ENCODE assay signal across 35 cellular contexts in genomic region chr10:97028832-97029178, GRCh38.
"Had no signal": no experiment of that assay in that cellular context is flagged by ENCODE, and none has a peak within 500 bp of the region (broad histone marks: within the 10 kb centered on the region; RNA-seq: fewer than 3 reads in every experiment).

No MANE protein-coding gene starts in this region.

- H3K27me3 ChIP-seq: adrenal gland, cardiac muscle cell had no signal

- H3K9me3 ChIP-seq: adrenal gland had no signal

- H3K36me3 ChIP-seq: adrenal gland, cardiac muscle cell had no signal

- ATAC-seq: activated CD8-positive, alpha-beta T cell treated with anti-CD3 and anti-CD28 coated beads for 36 hours; activated naive CD4-positive, alpha-beta T cell treated with anti-CD3 and anti-CD28 coated beads, Interleukin-2, amount 50 U/mL, for 72 hours; activated T-cell treated with anti-CD3 and anti-CD28 coated beads, Interleukin-2, amount 50 U/mL, for 4 hours; activated T-cell treated with anti-CD3 and anti-CD28 coated beads, Interleukin-2, amount 50 U/mL, for 72 hours; activated T-helper 17 cell treated with anti-CD3 and anti-CD28 coated beads, Interleukin-2, amount 50 U/mL, for 72 hours had no signal

- H3K27ac Mint-ChIP-seq: activated B cell treated with CpG ODN at 0.5 μM for 24 hours; activated CD4-positive, alpha-beta memory T cell treated with anti-CD3 and anti-CD28 coated beads for 36 hours; activated CD4-positive, alpha-beta T cell treated with anti-CD3 and anti-CD28 coated beads, Interleukin-2, amount 10 ng/mL, durations not matched to agents 24 days and 14 days; activated CD8-positive, alpha-beta T cell treated with anti-CD3 and anti-CD28 coated beads for 36 hours; activated naive CD4-positive, alpha-beta T cell treated with anti-CD3 and anti-CD28 coated beads for 36 hours; activated naive CD4-positive, alpha-beta T cell treated with anti-CD3 and anti-CD28 coated beads, Interleukin-2, amount 50 U/mL, for 72 hours; activated T-cell treated with anti-CD3 and anti-CD28 coated beads, Interleukin-2, amount 50 U/mL, for 72 hours; activated T-helper 1 cell treated with anti-CD3 and anti-CD28 coated beads, Interleukin-12 subunit alpha, Interleukin-12 subunit beta, Interleukin-2, Interleukin-4 antibody, amounts not matched to agents 30 ng/mL and 10 ng/mL and 1 ng/mL, durations not matched to agents 14 hours and 24 hours and 36 hours; activated T-helper 17 cell treated with anti-CD3 and anti-CD28 coated beads, Interleukin-2, amount 50 U/mL, for 72 hours; brain; T-helper 1 cell treated with Interleukin-12 subunit alpha and Interleukin-12 subunit beta and Interleukin-4 antibody, amounts not matched to agents 30 μg/mL and 1 μg/mL, for 36 hours; T-helper 2 cell treated with Interferon-gamma antibody and Interleukin-4, amounts not matched to agents 5 μg/mL and 100 μg/mL, for 36 hours had no signal

- H3K9me3 Mint-ChIP-seq: activated B cell treated with CpG ODN at 0.5 μM for 24 hours; activated CD4-positive, alpha-beta memory T cell treated with anti-CD3 and anti-CD28 coated beads for 36 hours; activated CD4-positive, alpha-beta T cell treated with anti-CD3 and anti-CD28 coated beads, Interleukin-2, amount 10 ng/mL, durations not matched to agents 24 days and 14 days; activated CD8-positive, alpha-beta T cell treated with anti-CD3 and anti-CD28 coated beads for 36 hours; activated naive CD4-positive, alpha-beta T cell treated with anti-CD3 and anti-CD28 coated beads for 36 hours; activated naive CD4-positive, alpha-beta T cell treated with anti-CD3 and anti-CD28 coated beads, Interleukin-2, amount 50 U/mL, for 72 hours; activated T-cell treated with anti-CD3 and anti-CD28 coated beads, Interleukin-2, amount 50 U/mL, for 4 hours; activated T-cell treated with anti-CD3 and anti-CD28 coated beads, Interleukin-2, amount 50 U/mL, for 72 hours; activated T-helper 1 cell treated with anti-CD3 and anti-CD28 coated beads, Interleukin-12 subunit alpha, Interleukin-12 subunit beta, Interleukin-2, Interleukin-4 antibody, amounts not matched to agents 30 ng/mL and 10 ng/mL and 1 ng/mL, durations not matched to agents 14 hours and 24 hours and 36 hours; activated T-helper 17 cell treated with anti-CD3 and anti-CD28 coated beads, Interleukin-2, amount 50 U/mL, for 72 hours; brain; central memory CD8-positive, alpha-beta T cell; T-helper 1 cell treated with Interleukin-12 subunit alpha and Interleukin-12 subunit beta and Interleukin-4 antibody, amounts not matched to agents 30 μg/mL and 1 μg/mL, for 36 hours; T-helper 2 cell treated with Interferon-gamma antibody and Interleukin-4, amounts not matched to agents 5 μg/mL and 100 μg/mL, for 36 hours had no signal

- H3K36me3 Mint-ChIP-seq: activated CD4-positive, alpha-beta memory T cell treated with anti-CD3 and anti-CD28 coated beads for 36 hours; activated naive CD4-positive, alpha-beta T cell treated with anti-CD3 and anti-CD28 coated beads, Interleukin-2, amount 50 U/mL, for 72 hours had no signal

- H3K27me3 Mint-ChIP-seq: activated CD4-positive, alpha-beta memory T cell treated with anti-CD3 and anti-CD28 coated beads for 36 hours; activated T-helper 17 cell treated with anti-CD3 and anti-CD28 coated beads, Interleukin-2, amount 50 U/mL, for 72 hours; central memory CD8-positive, alpha-beta T cell had no signal

- H3K27ac ChIP-seq: adrenal gland, cardiac muscle cell, VCaP had no signal

- H3K4me3 ChIP-seq: adrenal gland, cardiac muscle cell had no signal

- H3K4me1 Mint-ChIP-seq: activated CD4-positive, alpha-beta T cell treated with anti-CD3 and anti-CD28 coated beads, Interleukin-2, amount 10 ng/mL, durations not matched to agents 24 days and 14 days; activated T-helper 17 cell treated with anti-CD3 and anti-CD28 coated beads, Interleukin-2, amount 50 U/mL, for 72 hours; central memory CD8-positive, alpha-beta T cell had no signal

- H3K4me3 Mint-ChIP-seq: activated B cell treated with CpG ODN at 0.5 μM for 24 hours; activated CD4-positive, alpha-beta memory T cell treated with anti-CD3 and anti-CD28 coated beads for 36 hours; activated CD4-positive, alpha-beta T cell treated with anti-CD3 and anti-CD28 coated beads, Interleukin-2, amount 10 ng/mL, durations not matched to agents 24 days and 14 days; activated CD8-positive, alpha-beta T cell treated with anti-CD3 and anti-CD28 coated beads for 36 hours; activated naive CD4-positive, alpha-beta T cell treated with anti-CD3 and anti-CD28 coated beads for 36 hours; activated T-cell treated with anti-CD3 and anti-CD28 coated beads, Interleukin-2, amount 50 U/mL, for 4 hours; activated T-cell treated with anti-CD3 and anti-CD28 coated beads, Interleukin-2, amount 50 U/mL, for 72 hours; activated T-helper 1 cell treated with anti-CD3 and anti-CD28 coated beads, Interleukin-12 subunit alpha, Interleukin-12 subunit beta, Interleukin-2, Interleukin-4 antibody, amounts not matched to agents 30 ng/mL and 10 ng/mL and 1 ng/mL, durations not matched to agents 14 hours and 24 hours and 36 hours; activated T-helper 17 cell treated with anti-CD3 and anti-CD28 coated beads, Interleukin-2, amount 50 U/mL, for 72 hours; brain; central memory CD8-positive, alpha-beta T cell; T-helper 1 cell treated with Interleukin-12 subunit alpha and Interleukin-12 subunit beta and Interleukin-4 antibody, amounts not matched to agents 30 μg/mL and 1 μg/mL, for 36 hours; T-helper 2 cell treated with Interferon-gamma antibody and Interleukin-4, amounts not matched to agents 5 μg/mL and 100 μg/mL, for 36 hours had no signal

- DNase-seq: activated B cell treated with CpG ODN at 0.5 μM for 24 hours; activated CD4-positive, alpha-beta memory T cell treated with anti-CD3 and anti-CD28 coated beads for 36 hours; activated CD4-positive, alpha-beta T cell treated with anti-CD3 and anti-CD28 coated beads for 4 hours; activated CD4-positive, alpha-beta T cell treated with anti-CD3 and anti-CD28 coated beads, Interleukin-2, amount 10 ng/mL, durations not matched to agents 24 days and 14 days; activated CD4-positive, alpha-beta T cell treated with anti-CD3 and anti-CD28 coated beads, Interleukin-2, amount 50 U/mL, for 1 hour; activated CD4-positive, alpha-beta T cell treated with anti-CD3 and anti-CD28 coated beads, Interleukin-2, amount 50 U/mL, for 4 hours; activated CD4-positive, CD25-positive, alpha-beta regulatory T cell treated with anti-CD3 and anti-CD28 coated beads, Interleukin-2, amount 50 U/mL, for 72 hours; activated CD8-positive, alpha-beta memory T cell treated with anti-CD3 and anti-CD28 coated beads, Interleukin-2, amount 50 U/mL, for 4 hours; activated CD8-positive, alpha-beta T cell treated with anti-CD3 and anti-CD28 coated beads for 36 hours; activated effector memory CD4-positive, alpha-beta T cell treated with anti-CD3 and anti-CD28 coated beads, Interleukin-2, amount 50 U/mL, for 16 hours; activated gamma-delta T cell treated with Interleukin-2 at 50 U/mL for 16 hours; activated naive CD4-positive, alpha-beta T cell; activated naive CD4-positive, alpha-beta T cell treated with anti-CD3 and anti-CD28 coated beads for 36 hours; activated naive CD4-positive, alpha-beta T cell treated with anti-CD3 and anti-CD28 coated beads, Interleukin-2, amount 50 U/mL, for 16 hours; activated T-cell treated with anti-CD3 and anti-CD28 coated beads for 4 hours; activated T-cell treated with anti-CD3 and anti-CD28 coated beads, Interleukin-2, amount 50 U/mL, for 1 hour; activated T-cell treated with anti-CD3 and anti-CD28 coated beads, Interleukin-2, amount 50 U/mL, for 4 hours; activated T-cell treated with anti-CD3 and anti-CD28 coated beads, Interleukin-2, amount 50 U/mL, for 72 hours; adrenal gland; amniotic stem cell; aorta; caudate nucleus; cerebellar nuclear complex; T-helper 1 cell; T-helper 2 cell; T-helper 9 cell had no signal
